In the genomic region with DNA sequence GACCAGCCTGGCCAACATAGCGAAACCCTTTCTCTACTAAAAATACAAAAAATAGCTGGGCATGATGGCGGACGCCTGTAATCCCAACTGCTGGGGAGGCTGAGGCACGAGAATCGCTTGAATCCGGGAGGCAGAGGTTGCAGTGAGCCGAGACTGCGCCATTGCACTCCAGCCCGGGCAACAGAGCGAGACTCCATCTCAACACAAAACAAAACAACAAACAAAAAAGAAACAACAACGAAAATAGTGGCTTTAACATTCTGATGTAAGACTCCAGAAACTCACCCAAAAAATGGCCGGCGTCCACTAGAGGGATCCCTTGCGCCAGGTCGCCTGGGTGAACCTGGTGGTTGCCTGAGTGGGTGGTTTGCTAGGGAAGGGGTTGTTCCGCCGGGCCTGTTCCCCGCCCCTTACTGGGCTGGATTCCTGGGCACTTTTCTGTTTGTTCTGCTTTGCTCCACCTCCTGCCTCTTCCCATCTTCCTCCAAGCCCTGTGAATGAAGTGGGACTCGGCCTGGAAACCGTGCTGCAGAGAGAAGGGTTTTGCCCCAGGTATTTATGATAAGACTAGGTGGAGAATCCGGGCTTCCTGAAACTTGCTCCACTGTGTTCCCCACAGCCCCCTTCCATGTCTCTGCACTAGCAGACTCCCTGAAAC, we compare ENCODE assay signal across 8 cellular contexts. TPM values are rescaled to one million over a fixed set of nuclear protein-coding genes. Genes with fewer than 3 reads are reported as not detected.
DNase-seq lines count a peak whose midpoint lies in the region; TF ChIP-seq lines count a peak whose summit lies in the region.

No MANE protein-coding gene starts in this region.

- H3K4me3 ChIP-seq in GM12865 (ENCODE audit: low read depth, low read length) = no peak overlapping the region
- peak overlapping the region; percentile 34 for H3K4me3 ChIP-seq in fibroblast of villous mesenchyme (ENCODE audit: low read depth, low read length)

- peak; percentile 69 for DNase-seq in 8988T
- peak; percentile 72 for DNase-seq in GM12865 (ENCODE audit: low read depth)
- peak; percentile 45 for DNase-seq in NCI-H510A treated with DMSO at 0.1 percent for 48 hours (lab: John Stamatoyannopoulos, UW)
- DNase-seq in activated T-cell treated with anti-CD3 and anti-CD28 coated beads for 1 hour (ENCODE audit: low read depth) = peak; percentile 28
- peak; percentile 70 for DNase-seq in fibroblast of villous mesenchyme (ENCODE audit: low read depth)
- DNase-seq in stimulated activated CD4-positive, alpha-beta T cell treated with anti-CD3 and anti-CD28 coated beads, Interleukin-1b, Interleukin-23, amount 100 ng/mL, for 4 hours (ENCODE audit: low read depth in 2 of 2) = peak; percentile 23 to 37
- DNase-seq in NCI-H1694 treated with DMSO at 0.1 percent for 48 hours (lab: John Stamatoyannopoulos, UW) = no peak
- DNase-seq in putamen (ENCODE audit: low spot score) = no peak

- TF ChIP-seq CTCF in GM12865 (IDR thresholded peaks at IDR 0.05; ENCODE audit: insufficient read depth, low read depth, low read length, missing control alignments) = peak; percentile 58
- peak; percentile 53 for TF ChIP-seq CTCF in fibroblast of villous mesenchyme (IDR thresholded peaks at IDR 0.05; ENCODE audit: insufficient read depth, low read depth, low read length)

RNA-seq across cellular contexts. Expression of gene PABPC1L, which starts 1.5 kb away (rescaled TPM):
- 10.8 and 11.0 TPM in 2 replicates for total RNA-seq in fibroblast of villous mesenchyme

RNA-seq across cellular contexts. Expression of gene YWHAB, which starts 25.9 kb away (rescaled TPM):
- total RNA-seq in fibroblast of villous mesenchyme = 93.7 and 147 TPM in 2 replicates

RNA-seq across cellular contexts. Expression of gene TOMM34, which starts 48.8 kb away (rescaled TPM):
- 15.1 and 22.0 TPM in 2 replicates for total RNA-seq in fibroblast of villous mesenchyme

RNA-seq across cellular contexts. Expression of gene STK4, which starts 54.9 kb away (rescaled TPM):
- 28.0 and 35.8 TPM in 2 replicates for total RNA-seq in fibroblast of villous mesenchyme

Comparison
In these comparisons a context has a peak if more than half of its experiments do, and no peak if none do; other contexts are left out.
1. DNase-seq: peak in 8988T (single experiment), GM12865 (single experiment), NCI-H510A treated with DMSO at 0.1 percent for 48 hours (single experiment), activated T-cell treated with anti-CD3 and anti-CD28 coated beads for 1 hour (single experiment), fibroblast of villous mesenchyme (single experiment) and stimulated activated CD4-positive, alpha-beta T cell treated with anti-CD3 and anti-CD28 coated beads, Interleukin-1b, Interleukin-23, amount 100 ng/mL, for 4 hours (2 of 2); none in NCI-H1694 treated with DMSO at 0.1 percent for 48 hours (single experiment) and putamen (single experiment).